In the genomic region with DNA sequence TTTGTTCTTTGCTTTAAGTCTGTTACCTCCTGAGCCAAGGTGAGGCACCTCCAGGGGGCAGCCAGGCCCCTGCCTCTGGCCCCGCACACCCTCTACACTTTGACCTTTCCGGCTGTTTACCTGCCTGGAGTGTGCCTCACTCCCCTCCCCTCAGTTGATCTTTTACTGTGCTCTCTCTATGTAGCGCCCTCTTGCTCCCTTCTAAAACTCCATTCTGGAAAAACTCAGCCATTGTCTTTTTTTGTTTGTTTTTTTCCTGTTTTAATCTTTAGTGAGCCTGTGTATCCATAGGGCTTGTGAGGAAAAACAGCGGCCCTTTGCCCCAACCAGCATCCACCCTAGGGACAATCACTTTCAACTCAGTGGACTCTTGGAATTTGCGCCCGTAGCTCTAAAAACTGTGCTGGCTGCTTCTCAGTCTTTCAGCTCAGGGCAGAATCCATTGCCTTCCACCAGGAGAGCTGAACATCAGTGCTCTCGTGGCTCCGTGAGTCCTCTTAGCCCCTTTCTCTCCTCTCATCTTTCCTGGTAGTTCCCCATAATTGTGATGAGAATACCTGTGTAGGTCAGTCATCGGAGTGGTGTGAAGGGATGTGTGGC, we compare ENCODE assay signal across 1 cellular context.
A peak's percentile ranks its signal among the peaks of the same experiment; 100 is the strongest.
TF ChIP-seq lines count a peak whose summit lies in the region.

No MANE protein-coding gene starts in this region.

TF ChIP-seq in HepG2, 621 proteins besides CTCF, POLR2A, EP300 and RAD21 (continued from another document and continues in another):
- TF ChIP-seq, protein P1, sequence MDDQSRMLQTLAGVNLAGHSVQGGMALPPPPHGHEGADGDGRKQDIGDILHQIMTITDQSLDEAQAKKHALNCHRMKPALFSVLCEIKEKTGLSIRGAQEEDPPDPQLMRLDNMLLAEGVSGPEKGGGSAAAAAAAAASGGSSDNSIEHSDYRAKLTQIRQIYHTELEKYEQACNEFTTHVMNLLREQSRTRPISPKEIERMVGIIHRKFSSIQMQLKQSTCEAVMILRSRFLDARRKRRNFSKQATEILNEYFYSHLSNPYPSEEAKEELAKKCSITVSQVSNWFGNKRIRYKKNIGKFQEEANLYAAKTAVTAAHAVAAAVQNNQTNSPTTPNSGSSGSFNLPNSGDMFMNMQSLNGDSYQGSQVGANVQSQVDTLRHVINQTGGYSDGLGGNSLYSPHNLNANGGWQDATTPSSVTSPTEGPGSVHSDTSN (CRISPR knock-in tag; IDR thresholded peaks at IDR 0.05; ENCODE audit: borderline replicate concordance) = no peak
- TF ChIP-seq GZF1 (CRISPR knock-in tag; IDR thresholded peaks at IDR 0.05) (no peak), NRL (CRISPR knock-in tag; IDR thresholded peaks at IDR 0.05; ENCODE audit: borderline replicate concordance) (no peak), ZKSCAN8 (CRISPR knock-in tag; IDR thresholded peaks at IDR 0.05; ENCODE audit: borderline replicate concordance) (peak; percentile 82; the same call in 1 of the 2 replicates), ZNF577 (CRISPR knock-in tag; IDR thresholded peaks at IDR 0.05; ENCODE audit: borderline replicate concordance, low read depth) (no peak), SRY (CRISPR knock-in tag; IDR thresholded peaks at IDR 0.05) (0 out of 2 replicates have a peak, but pooled peaks have one; percentile 23), PCBP1 (IDR thresholded peaks at IDR 0.05; ENCODE audit: borderline replicate concordance, low read depth, low read length) (no peak), ZNF431 (CRISPR knock-in tag; IDR thresholded peaks at IDR 0.05; ENCODE audit: borderline replicate concordance, low read depth) (peak; percentile 54; the same call in 1 of the 2 replicates), ZNF772 (CRISPR knock-in tag; IDR thresholded peaks at IDR 0.05) (no peak), REXO4 (CRISPR knock-in tag; IDR thresholded peaks at IDR 0.05; ENCODE audit: borderline replicate concordance) (no peak), ZNF274 (CRISPR knock-in tag; IDR thresholded peaks at IDR 0.05) (no peak; the same call in 1 of the 2 replicates), ETV6 (CRISPR knock-in tag; conservative IDR thresholded peaks at IDR 0.05) (no peak), NCOA1 (CRISPR knock-in tag; IDR thresholded peaks at IDR 0.05) (0 out of 2 replicates have a peak, but pooled peaks have one; percentile 46), FOXA3 (CRISPR knock-in tag; IDR thresholded peaks at IDR 0.05) (peak; percentile 91), ZNF335 (CRISPR knock-in tag; IDR thresholded peaks at IDR 0.05) (no peak), ARNTL (CRISPR knock-in tag; IDR thresholded peaks at IDR 0.05) (no peak; the same call in 1 of the 2 replicates), ZNF780A (CRISPR knock-in tag; IDR thresholded peaks at IDR 0.05) (no peak), ZNF232 (CRISPR knock-in tag; IDR thresholded peaks at IDR 0.05; ENCODE audit: borderline replicate concordance) (no peak), TCF7 (IDR thresholded peaks at IDR 0.05; ENCODE audit: low read depth) (peak; percentile 51), DNMT1 (CRISPR knock-in tag; IDR thresholded peaks at IDR 0.05) (no peak), MEIS1 (CRISPR knock-in tag; IDR thresholded peaks at IDR 0.05; ENCODE audit: borderline replicate concordance) (no peak; the same call in 1 of the 2 replicates), HNRNPLL (IDR thresholded peaks at IDR 0.05; ENCODE audit: low read depth, low read length, poor library complexity, severe bottlenecking) (peak; percentile 33), NR2F1 (CRISPR knock-in tag; IDR thresholded peaks at IDR 0.05) (peak; percentile 90 to 91), SALL1 (CRISPR knock-in tag; IDR thresholded peaks at IDR 0.05) (peak; percentile 71), HOXA5 (CRISPR knock-in tag; IDR thresholded peaks at IDR 0.05) (no peak), FOXK1 (CRISPR knock-in tag; IDR thresholded peaks at IDR 0.05; ENCODE audit: borderline replicate concordance, low read depth) (peak; percentile 91; the same call in 1 of the 2 replicates), YEATS2 (CRISPR knock-in tag; IDR thresholded peaks at IDR 0.05; ENCODE audit: borderline replicate concordance) (no peak; the same call in 1 of the 2 replicates), CBX1 (IDR thresholded peaks at IDR 0.05; ENCODE audit: low read depth) (no peak)
- TF ChIP-seq, protein P2, sequence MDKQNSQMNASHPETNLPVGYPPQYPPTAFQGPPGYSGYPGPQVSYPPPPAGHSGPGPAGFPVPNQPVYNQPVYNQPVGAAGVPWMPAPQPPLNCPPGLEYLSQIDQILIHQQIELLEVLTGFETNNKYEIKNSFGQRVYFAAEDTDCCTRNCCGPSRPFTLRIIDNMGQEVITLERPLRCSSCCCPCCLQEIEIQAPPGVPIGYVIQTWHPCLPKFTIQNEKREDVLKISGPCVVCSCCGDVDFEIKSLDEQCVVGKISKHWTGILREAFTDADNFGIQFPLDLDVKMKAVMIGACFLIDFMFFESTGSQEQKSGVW (CRISPR knock-in tag; IDR thresholded peaks at IDR 0.05; ENCODE audit: borderline replicate concordance) = no peak
- TF ChIP-seq, protein P3, sequence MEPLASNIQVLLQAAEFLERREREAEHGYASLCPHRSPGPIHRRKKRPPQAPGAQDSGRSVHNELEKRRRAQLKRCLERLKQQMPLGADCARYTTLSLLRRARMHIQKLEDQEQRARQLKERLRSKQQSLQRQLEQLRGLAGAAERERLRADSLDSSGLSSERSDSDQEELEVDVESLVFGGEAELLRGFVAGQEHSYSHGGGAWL (CRISPR knock-in tag; IDR thresholded peaks at IDR 0.05) = no peak
- TF ChIP-seq, protein P4, sequence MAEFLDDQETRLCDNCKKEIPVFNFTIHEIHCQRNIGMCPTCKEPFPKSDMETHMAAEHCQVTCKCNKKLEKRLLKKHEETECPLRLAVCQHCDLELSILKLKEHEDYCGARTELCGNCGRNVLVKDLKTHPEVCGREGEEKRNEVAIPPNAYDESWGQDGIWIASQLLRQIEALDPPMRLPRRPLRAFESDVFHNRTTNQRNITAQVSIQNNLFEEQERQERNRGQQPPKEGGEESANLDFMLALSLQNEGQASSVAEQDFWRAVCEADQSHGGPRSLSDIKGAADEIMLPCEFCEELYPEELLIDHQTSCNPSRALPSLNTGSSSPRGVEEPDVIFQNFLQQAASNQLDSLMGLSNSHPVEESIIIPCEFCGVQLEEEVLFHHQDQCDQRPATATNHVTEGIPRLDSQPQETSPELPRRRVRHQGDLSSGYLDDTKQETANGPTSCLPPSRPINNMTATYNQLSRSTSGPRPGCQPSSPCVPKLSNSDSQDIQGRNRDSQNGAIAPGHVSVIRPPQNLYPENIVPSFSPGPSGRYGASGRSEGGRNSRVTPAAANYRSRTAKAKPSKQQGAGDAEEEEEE (CRISPR knock-in tag; IDR thresholded peaks at IDR 0.05; ENCODE audit: borderline replicate concordance) = peak; percentile 59; the same call in 1 of the 2 replicates
- TF ChIP-seq, protein P5, sequence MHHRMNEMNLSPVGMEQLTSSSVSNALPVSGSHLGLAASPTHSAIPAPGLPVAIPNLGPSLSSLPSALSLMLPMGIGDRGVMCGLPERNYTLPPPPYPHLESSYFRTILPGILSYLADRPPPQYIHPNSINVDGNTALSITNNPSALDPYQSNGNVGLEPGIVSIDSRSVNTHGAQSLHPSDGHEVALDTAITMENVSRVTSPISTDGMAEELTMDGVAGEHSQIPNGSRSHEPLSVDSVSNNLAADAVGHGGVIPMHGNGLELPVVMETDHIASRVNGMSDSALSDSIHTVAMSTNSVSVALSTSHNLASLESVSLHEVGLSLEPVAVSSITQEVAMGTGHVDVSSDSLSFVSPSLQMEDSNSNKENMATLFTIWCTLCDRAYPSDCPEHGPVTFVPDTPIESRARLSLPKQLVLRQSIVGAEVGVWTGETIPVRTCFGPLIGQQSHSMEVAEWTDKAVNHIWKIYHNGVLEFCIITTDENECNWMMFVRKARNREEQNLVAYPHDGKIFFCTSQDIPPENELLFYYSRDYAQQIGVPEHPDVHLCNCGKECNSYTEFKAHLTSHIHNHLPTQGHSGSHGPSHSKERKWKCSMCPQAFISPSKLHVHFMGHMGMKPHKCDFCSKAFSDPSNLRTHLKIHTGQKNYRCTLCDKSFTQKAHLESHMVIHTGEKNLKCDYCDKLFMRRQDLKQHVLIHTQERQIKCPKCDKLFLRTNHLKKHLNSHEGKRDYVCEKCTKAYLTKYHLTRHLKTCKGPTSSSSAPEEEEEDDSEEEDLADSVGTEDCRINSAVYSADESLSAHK (CRISPR knock-in tag; IDR thresholded peaks at IDR 0.05; ENCODE audit: borderline replicate concordance) = no peak
- TF ChIP-seq, protein P6, sequence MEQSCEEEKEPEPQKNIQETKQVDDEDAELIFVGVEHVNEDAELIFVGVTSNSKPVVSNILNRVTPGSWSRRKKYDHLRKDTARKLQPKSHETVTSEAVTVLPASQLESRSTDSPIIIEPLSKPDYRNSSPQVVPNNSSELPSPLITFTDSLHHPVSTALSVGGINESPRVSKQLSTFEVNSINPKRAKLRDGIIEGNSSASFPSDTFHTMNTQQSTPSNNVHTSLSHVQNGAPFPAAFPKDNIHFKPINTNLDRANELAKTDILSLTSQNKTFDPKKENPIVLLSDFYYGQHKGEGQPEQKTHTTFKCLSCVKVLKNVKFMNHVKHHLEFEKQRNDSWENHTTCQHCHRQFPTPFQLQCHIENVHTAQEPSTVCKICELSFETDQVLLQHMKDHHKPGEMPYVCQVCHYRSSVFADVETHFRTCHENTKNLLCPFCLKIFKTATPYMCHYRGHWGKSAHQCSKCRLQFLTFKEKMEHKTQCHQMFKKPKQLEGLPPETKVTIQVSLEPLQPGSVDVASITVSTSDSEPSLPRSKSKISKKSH (CRISPR knock-in tag; IDR thresholded peaks at IDR 0.05; ENCODE audit: borderline replicate concordance) = no peak
- TF ChIP-seq, protein P7, sequence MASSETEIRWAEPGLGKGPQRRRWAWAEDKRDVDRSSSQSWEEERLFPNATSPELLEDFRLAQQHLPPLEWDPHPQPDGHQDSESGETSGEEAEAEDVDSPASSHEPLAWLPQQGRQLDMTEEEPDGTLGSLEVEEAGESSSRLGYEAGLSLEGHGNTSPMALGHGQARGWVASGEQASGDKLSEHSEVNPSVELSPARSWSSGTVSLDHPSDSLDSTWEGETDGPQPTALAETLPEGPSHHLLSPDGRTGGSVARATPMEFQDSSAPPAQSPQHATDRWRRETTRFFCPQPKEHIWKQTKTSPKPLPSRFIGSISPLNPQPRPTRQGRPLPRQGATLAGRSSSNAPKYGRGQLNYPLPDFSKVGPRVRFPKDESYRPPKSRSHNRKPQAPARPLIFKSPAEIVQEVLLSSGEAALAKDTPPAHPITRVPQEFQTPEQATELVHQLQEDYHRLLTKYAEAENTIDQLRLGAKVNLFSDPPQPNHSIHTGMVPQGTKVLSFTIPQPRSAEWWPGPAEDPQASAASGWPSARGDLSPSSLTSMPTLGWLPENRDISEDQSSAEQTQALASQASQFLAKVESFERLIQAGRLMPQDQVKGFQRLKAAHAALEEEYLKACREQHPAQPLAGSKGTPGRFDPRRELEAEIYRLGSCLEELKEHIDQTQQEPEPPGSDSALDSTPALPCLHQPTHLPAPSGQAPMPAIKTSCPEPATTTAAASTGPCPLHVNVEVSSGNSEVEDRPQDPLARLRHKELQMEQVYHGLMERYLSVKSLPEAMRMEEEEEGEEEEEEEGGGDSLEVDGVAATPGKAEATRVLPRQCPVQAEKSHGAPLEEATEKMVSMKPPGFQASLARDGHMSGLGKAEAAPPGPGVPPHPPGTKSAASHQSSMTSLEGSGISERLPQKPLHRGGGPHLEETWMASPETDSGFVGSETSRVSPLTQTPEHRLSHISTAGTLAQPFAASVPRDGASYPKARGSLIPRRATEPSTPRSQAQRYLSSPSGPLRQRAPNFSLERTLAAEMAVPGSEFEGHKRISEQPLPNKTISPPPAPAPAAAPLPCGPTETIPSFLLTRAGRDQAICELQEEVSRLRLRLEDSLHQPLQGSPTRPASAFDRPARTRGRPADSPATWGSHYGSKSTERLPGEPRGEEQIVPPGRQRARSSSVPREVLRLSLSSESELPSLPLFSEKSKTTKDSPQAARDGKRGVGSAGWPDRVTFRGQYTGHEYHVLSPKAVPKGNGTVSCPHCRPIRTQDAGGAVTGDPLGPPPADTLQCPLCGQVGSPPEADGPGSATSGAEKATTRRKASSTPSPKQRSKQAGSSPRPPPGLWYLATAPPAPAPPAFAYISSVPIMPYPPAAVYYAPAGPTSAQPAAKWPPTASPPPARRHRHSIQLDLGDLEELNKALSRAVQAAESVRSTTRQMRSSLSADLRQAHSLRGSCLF (CRISPR knock-in tag; IDR thresholded peaks at IDR 0.05; ENCODE audit: borderline replicate concordance) = no peak
- TF ChIP-seq, protein P8, sequence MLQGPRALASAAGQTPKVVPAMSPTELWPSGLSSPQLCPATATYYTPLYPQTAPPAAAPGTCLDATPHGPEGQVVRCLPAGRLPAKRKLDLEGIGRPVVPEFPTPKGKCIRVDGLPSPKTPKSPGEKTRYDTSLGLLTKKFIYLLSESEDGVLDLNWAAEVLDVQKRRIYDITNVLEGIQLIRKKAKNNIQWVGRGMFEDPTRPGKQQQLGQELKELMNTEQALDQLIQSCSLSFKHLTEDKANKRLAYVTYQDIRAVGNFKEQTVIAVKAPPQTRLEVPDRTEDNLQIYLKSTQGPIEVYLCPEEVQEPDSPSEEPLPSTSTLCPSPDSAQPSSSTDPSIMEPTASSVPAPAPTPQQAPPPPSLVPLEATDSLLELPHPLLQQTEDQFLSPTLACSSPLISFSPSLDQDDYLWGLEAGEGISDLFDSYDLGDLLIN (CRISPR knock-in tag; IDR thresholded peaks at IDR 0.05; ENCODE audit: borderline replicate concordance) = no peak
- TF ChIP-seq, protein P9, sequence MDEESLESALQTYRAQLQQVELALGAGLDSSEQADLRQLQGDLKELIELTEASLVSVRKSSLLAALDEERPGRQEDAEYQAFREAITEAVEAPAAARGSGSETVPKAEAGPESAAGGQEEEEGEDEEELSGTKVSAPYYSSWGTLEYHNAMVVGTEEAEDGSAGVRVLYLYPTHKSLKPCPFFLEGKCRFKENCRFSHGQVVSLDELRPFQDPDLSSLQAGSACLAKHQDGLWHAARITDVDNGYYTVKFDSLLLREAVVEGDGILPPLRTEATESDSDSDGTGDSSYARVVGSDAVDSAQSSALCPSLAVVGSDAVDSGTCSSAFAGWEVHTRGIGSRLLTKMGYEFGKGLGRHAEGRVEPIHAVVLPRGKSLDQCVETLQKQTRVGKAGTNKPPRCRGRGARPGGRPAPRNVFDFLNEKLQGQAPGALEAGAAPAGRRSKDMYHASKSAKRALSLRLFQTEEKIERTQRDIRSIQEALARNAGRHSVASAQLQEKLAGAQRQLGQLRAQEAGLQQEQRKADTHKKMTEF (CRISPR knock-in tag; IDR thresholded peaks at IDR 0.05) = peak; percentile 85
- TF ChIP-seq, protein P10, sequence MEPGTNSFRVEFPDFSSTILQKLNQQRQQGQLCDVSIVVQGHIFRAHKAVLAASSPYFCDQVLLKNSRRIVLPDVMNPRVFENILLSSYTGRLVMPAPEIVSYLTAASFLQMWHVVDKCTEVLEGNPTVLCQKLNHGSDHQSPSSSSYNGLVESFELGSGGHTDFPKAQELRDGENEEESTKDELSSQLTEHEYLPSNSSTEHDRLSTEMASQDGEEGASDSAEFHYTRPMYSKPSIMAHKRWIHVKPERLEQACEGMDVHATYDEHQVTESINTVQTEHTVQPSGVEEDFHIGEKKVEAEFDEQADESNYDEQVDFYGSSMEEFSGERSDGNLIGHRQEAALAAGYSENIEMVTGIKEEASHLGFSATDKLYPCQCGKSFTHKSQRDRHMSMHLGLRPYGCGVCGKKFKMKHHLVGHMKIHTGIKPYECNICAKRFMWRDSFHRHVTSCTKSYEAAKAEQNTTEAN (CRISPR knock-in tag; conservative IDR thresholded peaks at IDR 0.05) = no peak; the same call in 1 of the 2 replicates
- TF ChIP-seq, protein P11, sequence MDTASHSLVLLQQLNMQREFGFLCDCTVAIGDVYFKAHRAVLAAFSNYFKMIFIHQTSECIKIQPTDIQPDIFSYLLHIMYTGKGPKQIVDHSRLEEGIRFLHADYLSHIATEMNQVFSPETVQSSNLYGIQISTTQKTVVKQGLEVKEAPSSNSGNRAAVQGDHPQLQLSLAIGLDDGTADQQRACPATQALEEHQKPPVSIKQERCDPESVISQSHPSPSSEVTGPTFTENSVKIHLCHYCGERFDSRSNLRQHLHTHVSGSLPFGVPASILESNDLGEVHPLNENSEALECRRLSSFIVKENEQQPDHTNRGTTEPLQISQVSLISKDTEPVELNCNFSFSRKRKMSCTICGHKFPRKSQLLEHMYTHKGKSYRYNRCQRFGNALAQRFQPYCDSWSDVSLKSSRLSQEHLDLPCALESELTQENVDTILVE (CRISPR knock-in tag; IDR thresholded peaks at IDR 0.05) = no peak; the same call in 1 of the 2 replicates
